In genomic region chr1:193059282-193060225, GRCh38 we compare ENCODE assay signal across 8 cellular contexts. TPM values are rescaled to one million over a fixed set of nuclear protein-coding genes. Genes with fewer than 3 reads are reported as not detected.
A peak's percentile ranks its signal among the peaks of the same experiment; 100 is the strongest.
DNase-seq lines count a peak whose midpoint lies in the region; ATAC-seq, FAIRE-seq and TF ChIP-seq lines count a peak whose summit lies in the region.

RO60 (plus strand) TSS chr1:193059612; CDS start chr1:193069055, 9,443 bp downstream.
UCHL5 (minus strand) TSS chr1:193059360; CDS start chr1:193059260, 100 bp downstream.

- H3K18ac ChIP-seq in H1 (ENCODE audit: extremely low read depth, low read length) (peak within 1 kb of the TSS; percentile 99), mesenchymal stem cell (ENCODE audit: low read depth in 1 of 2, low read length in 2 of 2) (peak within 1 kb of the TSS; percentile 92 to 97)

- 1% methylated on average over 71 of the region's 81 CpGs; no CpG with 5 or more reads in 1 of the 2 experiments for WGBS in H1 (ENCODE audit: extremely low coverage in 1 of 2, insufficient coverage in 1 of 2, insufficient read length in 1 of 2, insufficient replicate concordance in 2 of 2, low coverage in 1 of 2, low lambda C conversion rate in 2 of 2, missing lambda C conversion rate in 1 of 2), 2 experiments
- WGBS in mesenchymal stem cell = under 1% methylated on average over 72 of the region's 81 CpGs

- peak within 1 kb of the TSS; percentile 95 for H2BK5ac ChIP-seq in H1 (ENCODE audit: low read depth, low read length)
- peak within 1 kb of the TSS; percentile 82 for H2BK5ac ChIP-seq in mesenchymal stem cell (ENCODE audit: low read depth, low read length, poor library complexity, severe bottlenecking)

- peak within 1 kb of the TSS; percentile 43 for H2AFZ ChIP-seq in H1 (ENCODE audit: low read length)
- peak within 1 kb of the TSS; percentile 98 for H2AFZ ChIP-seq in mesenchymal stem cell (ENCODE audit: low read depth, low read length)

- TF ChIP-seq RAD21 in H1 (IDR thresholded peaks at IDR 0.05 in 1 of 2, conservative IDR thresholded peaks at IDR 0.05 in 1 of 2; ENCODE audit: low read depth in 2 of 2, low read length in 2 of 2) = peak; percentile 0 to 12; a peak in 2 of 4 replicates

- FAIRE-seq in HTR-8/SVneo (lab: Jason Lieb, UNC) = peak; percentile 90
- FAIRE-seq in H1 (lab: Jason Lieb, UNC) = no peak

- CTCF ChIA-PET in H1 (lab: Charles Lee; ENCODE audit: partially characterized antibody) = interaction anchor here (0.9 to 1.7 kb wide), 3 partner anchors 10 to 252 kb away, joined by 3 to 11 read pairs (median 4); no protein-coding TSS in a partner anchor

- H3K9ac ChIP-seq in H1 (replicated peaks in 1 of 4; ENCODE audit: extremely low read depth in 1 of 4, low read depth in 3 of 4, low read length in 3 of 4) (peak within 1 kb of the TSS; percentile 95 to 98 (median 96)), mesenchymal stem cell (ENCODE audit: low read length) (peak within 1 kb of the TSS; percentile 99)

- H3K9me3 ChIP-seq in H1 (ENCODE audit: insufficient read depth in 2 of 2, low read depth in 1 of 2, low read length in 1 of 2) (no peaks in the 10 kb centered on the region), mesenchymal stem cell (ENCODE audit: control insufficient read depth, low read length) (no peaks in the 10 kb centered on the region)

- H3K56ac ChIP-seq in H1 (replicated peaks; ENCODE audit: insufficient read length, low read depth, low read length) = peak within 1 kb of the TSS; percentile 87

- H3K23ac ChIP-seq in H1 (ENCODE audit: insufficient read length) (no peak within 1 kb of the TSS), mesenchymal stem cell (ENCODE audit: low read length in 2 of 2) (peak within 1 kb of the TSS in 1 of 2 experiments; percentile 96)

- peak; percentile 94 for ATAC-seq in GM21367 (IDR thresholded peaks at IDR 0.05; ENCODE audit: unreplicated experiment)

- H3K27me3 ChIP-seq in H1 (replicated peaks in 1 of 4; ENCODE audit: control insufficient read depth in 3 of 4, extremely low read depth in 1 of 4, insufficient read depth in 3 of 4, low read length in 3 of 4) = no peaks in the 10 kb centered on the region
- H3K27me3 ChIP-seq in mesenchymal stem cell (ENCODE audit: control insufficient read depth in 1 of 2, insufficient read depth in 1 of 2, low read length in 2 of 2) = no peaks in the 10 kb centered on the region

- peaks cover 9% of the 10 kb centered on the region for H3K23me2 ChIP-seq in H1 (ENCODE audit: low read depth, low read length)

- H4K5ac ChIP-seq in H1 (ENCODE audit: insufficient read length, low read depth, low read length) = peak within 1 kb of the TSS; percentile 95

- TF ChIP-seq CTCF in H1 (IDR thresholded peaks at IDR 0.05; ENCODE audit: control extremely low read depth in 1 of 3, insufficient read depth in 1 of 3, low read depth in 1 of 3, low read length in 3 of 3) = no peak

- DNase-seq in COR-L47 (lab: John Stamatoyannopoulos, UW) (peak; percentile 97), HTR-8/SVneo (ENCODE audit: insufficient read length, low spot score) (peak; percentile 95), NOMO-1 treated with dmso at 0.1 percent for 144 hours (lab: John Stamatoyannopoulos, UW; ENCODE audit: unreplicated experiment) (peak; percentile 99), H1 (ENCODE audit: low read depth in 1 of 2, low spot score in 2 of 2) (peak; percentile 93 to 94), mesenchymal stem cell (peak; percentile 99)
- peak; percentile 75 to 93 (median 87) for DNase-seq in activated CD8-positive, alpha-beta memory T cell treated with anti-CD3 and anti-CD28 coated beads for 48 hours (ENCODE audit: low read depth in 2 of 3, low spot score in 2 of 3)
- DNase-seq in stimulated activated CD8-positive, alpha-beta memory T cell treated with anti-CD3 and anti-CD28 coated beads, Interleukin-12 subunit alpha, Interleukin-12 subunit beta, amount 100 ng/mL, for 4 hours (ENCODE audit: low read depth) = peak; percentile 87

- peak within 1 kb of the TSS; percentile 93 for H2BK12ac ChIP-seq in H1 (ENCODE audit: low read depth, low read length)
- peak within 1 kb of the TSS in 1 of 2 experiments; percentile 65 for H2BK12ac ChIP-seq in mesenchymal stem cell (ENCODE audit: low read length in 2 of 2)

- peak within 1 kb of the TSS; percentile 94 to 96 (median 94) for H3K4me3 ChIP-seq in H1 (ENCODE audit: extremely low read depth in 1 of 4, insufficient read depth in 2 of 4, low read depth in 3 of 4, low read length in 4 of 4)
- H3K4me3 ChIP-seq in mesenchymal stem cell (ENCODE audit: insufficient read depth in 1 of 2, low read depth in 1 of 2, low read length in 2 of 2) = peak within 1 kb of the TSS; percentile 86 to 90

- peaks cover 20 to 88% of the 10 kb centered on the region in 2 experiments for H3K79me2 ChIP-seq in H1 (ENCODE audit: control insufficient read depth in 1 of 2, insufficient read depth in 2 of 2, low read length in 2 of 2)

- peak within 1 kb of the TSS; percentile 94 for H3K14ac ChIP-seq in H1 (ENCODE audit: insufficient read length)
- H3K14ac ChIP-seq in mesenchymal stem cell (ENCODE audit: low read length in 2 of 2) = peak within 1 kb of the TSS in 1 of 2 experiments; percentile 91

- H4K91ac ChIP-seq in H1 (replicated peaks; ENCODE audit: insufficient read length, low read length) (peak within 1 kb of the TSS; percentile 82), mesenchymal stem cell (ENCODE audit: low read length) (peak within 1 kb of the TSS; percentile 95)

- H3K79me1 ChIP-seq in H1 (ENCODE audit: low read depth, low read length) (peaks cover 9% of the 10 kb centered on the region; the same call in 1 of the 2 replicates), mesenchymal stem cell (replicated peaks; ENCODE audit: low read length, poor library complexity, severe bottlenecking) (peaks cover 4% of the 10 kb centered on the region)

- H2BK20ac ChIP-seq in H1 (ENCODE audit: low read length) = no peak within 1 kb of the TSS

- H3K4me2 ChIP-seq in H1 (ENCODE audit: insufficient read depth in 1 of 2, low read depth in 2 of 2, low read length in 2 of 2) (peak within 1 kb of the TSS; percentile 87 to 91), mesenchymal stem cell (ENCODE audit: low read length, poor library complexity, severe bottlenecking) (peak within 1 kb of the TSS; percentile 77)

- peaks cover 5 to 10% of the 10 kb centered on the region in 2 experiments for H4K20me1 ChIP-seq in H1 (replicated peaks in 1 of 2; ENCODE audit: control insufficient read depth in 1 of 2, insufficient read depth in 2 of 2, low read length in 2 of 2)

- peak; percentile 8 to 84; a peak in 2 of 3 replicates for TF ChIP-seq EP300 in H1 (IDR thresholded peaks at IDR 0.05; ENCODE audit: borderline replicate concordance in 1 of 2, low read depth in 2 of 2, low read length in 2 of 2)

- peaks cover 0 to 5% (median 3%) of the 10 kb centered on the region in 4 experiments; a peak in 3 of 7 replicates for H3K4me1 ChIP-seq in H1 (replicated peaks in 1 of 4; ENCODE audit: control insufficient read depth in 3 of 4, insufficient read depth in 4 of 4, low read length in 3 of 4)
- peaks cover 4% of the 10 kb centered on the region for H3K4me1 ChIP-seq in mesenchymal stem cell (ENCODE audit: control insufficient read depth, insufficient read depth, low read depth, low read length)

- H2BK15ac ChIP-seq in H1 (ENCODE audit: low read length) = peak within 1 kb of the TSS; percentile 83; the same call in 1 of the 2 replicates
- H2BK15ac ChIP-seq in mesenchymal stem cell (ENCODE audit: low read depth, poor library complexity, severe bottlenecking) = peak within 1 kb of the TSS; percentile 87

- H3K36me3 ChIP-seq in H1 (ENCODE audit: control insufficient read depth in 2 of 4, insufficient read depth in 4 of 4, low read length in 3 of 4) (no peaks in the 10 kb centered on the region), mesenchymal stem cell (ENCODE audit: control insufficient read depth in 1 of 2, insufficient read depth in 2 of 2, low read depth in 1 of 2, low read length in 2 of 2) (no peaks in the 10 kb centered on the region)

- H3K27ac ChIP-seq in H1 (ENCODE audit: low read depth, low read length) (peak within 1 kb of the TSS; percentile 92), mesenchymal stem cell (ENCODE audit: low read length, poor library complexity, severe bottlenecking) (peak within 1 kb of the TSS; percentile 97)

- H4K8ac ChIP-seq in H1 (ENCODE audit: extremely low read depth, insufficient read depth, low read length) = peak within 1 kb of the TSS; percentile 98
- H4K8ac ChIP-seq in mesenchymal stem cell (ENCODE audit: low read length) = peak within 1 kb of the TSS; percentile 93

- POLR2A ChIA-PET in H1 (lab: Charles Lee; ENCODE audit: partially characterized antibody) = interaction anchor here (0.6 to 2.2 kb wide), 16 partner anchors 11 to 584 kb away, joined by 3 to 15 read pairs (median 4); partner anchors contain the start of genes CDC73, GLRX2 and RGS2

- H3K4ac ChIP-seq in H1 (replicated peaks; ENCODE audit: insufficient read length, low read depth, low read length) = peak within 1 kb of the TSS; percentile 98
- peak within 1 kb of the TSS; percentile 84 to 96 for H3K4ac ChIP-seq in mesenchymal stem cell (ENCODE audit: low read depth in 1 of 2, low read length in 2 of 2)

- H2BK120ac ChIP-seq in H1 (replicated peaks; ENCODE audit: low read depth, low read length) = peak within 1 kb of the TSS; percentile 92
- H2BK120ac ChIP-seq in mesenchymal stem cell (ENCODE audit: low read depth, low read length) = peak within 1 kb of the TSS; percentile 15

- TF ChIP-seq POLR2A in H1 (IDR thresholded peaks at IDR 0.05; ENCODE audit: control extremely low read depth in 1 of 2, low read depth in 2 of 2, low read length in 2 of 2) = peak; percentile 59 to 90

- H2AK5ac ChIP-seq in H1 (ENCODE audit: low read depth, low read length) (peak within 1 kb of the TSS; percentile 45; the same call in 1 of the 2 replicates), mesenchymal stem cell (ENCODE audit: low read length, severe bottlenecking) (no peak within 1 kb of the TSS)

RNA-seq across cellular contexts. Expression of gene RO60, which starts in this region (rescaled TPM):
- total RNA-seq in H1 (2021; fragmentation: NEBNext Ultra II Directional; extraction: Animal tissue kit (Norgen Biotek cat#: 25700)) = 88.0 and 103 TPM in 2 replicates
- polyA plus RNA-seq in H1 (2011; rRNA removed) = 11.8 and 13.6 TPM in 2 replicates
- 11.4 TPM for polyA plus RNA-seq in H1 (2011; cell fraction: cytosol; rRNA removed)
- polyA plus RNA-seq in H1 (2011; cell fraction: nucleus; rRNA removed) = 29.8 TPM
- 14.7 to 21.1 TPM (median 18.3 TPM) in 4 replicates for polyA plus RNA-seq in H1 (2012, experiment 1 of 2)
- 1.2 TPM for polyA plus RNA-seq in H1 (2012, experiment 2 of 2)
- 42.7 TPM for polyA plus RNA-seq in H1 (2013, experiment 1 of 2)
- polyA plus RNA-seq in H1 (2013, experiment 2 of 2) = 36.0 TPM
- 141 and 173 TPM in 2 replicates for polyA minus RNA-seq in H1 (2011; rRNA and poly(A)+ RNA removed)
- 67.7 TPM for polyA minus RNA-seq in H1 (2011; cell fraction: cytosol; rRNA and poly(A)+ RNA removed)
- polyA minus RNA-seq in H1 (2011; cell fraction: nucleus; rRNA and poly(A)+ RNA removed) = 188 TPM
- polyA plus RNA-seq in mesenchymal stem cell (2013, experiment 1 of 2) = 31.3 TPM
- 28.6 TPM for polyA plus RNA-seq in mesenchymal stem cell (2013, experiment 2 of 2)

RNA-seq across cellular contexts. Expression of gene UCHL5, which starts in this region (rescaled TPM):
- 34.4 and 40.0 TPM in 2 replicates for total RNA-seq in H1 (2021; fragmentation: NEBNext Ultra II Directional; extraction: Animal tissue kit (Norgen Biotek cat#: 25700))
- 6.2 and 12.0 TPM in 2 replicates for polyA plus RNA-seq in H1 (2011; rRNA removed)
- polyA plus RNA-seq in H1 (2011; cell fraction: cytosol; rRNA removed) = 20.9 TPM
- 8.6 TPM for polyA plus RNA-seq in H1 (2011; cell fraction: nucleus; rRNA removed)
- 22.9 to 36.8 TPM (median 24.6 TPM) in 4 replicates for polyA plus RNA-seq in H1 (2012, experiment 1 of 2)
- polyA plus RNA-seq in H1 (2012, experiment 2 of 2) = 5.2 TPM
- 34.0 TPM for polyA plus RNA-seq in H1 (2013, experiment 1 of 2)
- 32.8 TPM for polyA plus RNA-seq in H1 (2013, experiment 2 of 2)
- 16.0 and 16.3 TPM in 2 replicates for polyA minus RNA-seq in H1 (2011; rRNA and poly(A)+ RNA removed)
- 18.9 TPM for polyA minus RNA-seq in H1 (2011; cell fraction: cytosol; rRNA and poly(A)+ RNA removed)
- polyA minus RNA-seq in H1 (2011; cell fraction: nucleus; rRNA and poly(A)+ RNA removed) = 38.1 TPM
- 21.6 TPM for polyA plus RNA-seq in mesenchymal stem cell (2013, experiment 1 of 2)
- polyA plus RNA-seq in mesenchymal stem cell (2013, experiment 2 of 2) = 22.2 TPM

Comparison
In these comparisons a context has a peak if more than half of its experiments do, and no peak if none do; other contexts are left out.
1. Peak in every context shown above with its lines: DNase-seq, ATAC-seq, H3K4me3 ChIP-seq and H3K27ac ChIP-seq.